ENCODE assay signal across 9 cellular contexts in the genomic region with DNA sequence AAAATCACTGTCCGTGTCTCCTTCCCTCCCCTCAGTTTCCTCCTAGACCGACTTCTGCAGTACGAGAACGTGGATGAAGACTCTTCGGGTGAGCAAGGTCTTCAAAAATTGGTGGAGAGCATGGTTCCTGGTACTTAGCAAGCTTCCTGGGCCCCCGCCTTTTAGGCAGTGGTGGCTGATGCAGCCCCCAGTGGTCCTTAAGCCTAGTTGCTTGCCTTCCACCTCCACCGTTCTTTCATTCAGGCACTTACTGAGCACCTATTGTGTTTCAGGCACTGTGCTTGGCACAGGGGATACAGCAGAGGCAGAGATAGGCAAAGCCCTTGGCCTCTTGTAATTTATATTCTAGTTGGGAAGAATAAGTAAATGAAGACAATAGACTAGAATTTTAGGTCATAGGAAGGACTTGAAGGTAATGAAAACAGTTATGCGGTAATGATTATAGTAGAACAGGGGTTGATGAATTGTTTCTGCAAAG. TPM values are rescaled to one million over a fixed set of nuclear protein-coding genes. Genes with fewer than 3 reads are reported as not detected.
DNase-seq lines count a peak whose midpoint lies in the region; ATAC-seq and TF ChIP-seq lines count a peak whose summit lies in the region.
"Had no signal": no experiment of that assay in that cellular context is flagged by ENCODE, and none has a peak within 500 bp of the region (broad histone marks: within the 10 kb centered on the region; RNA-seq: fewer than 3 reads in every experiment).

No MANE protein-coding gene starts in this region.

- no peaks in the 10 kb centered on the region for H4K20me1 ChIP-seq in DOHH2 (ENCODE audit: control insufficient read depth, insufficient read depth, low read depth, low read length)
- no peaks in the 10 kb centered on the region for H4K20me1 ChIP-seq in OCI-LY1 (ENCODE audit: insufficient read depth, low read length)

- H3K4me1 Mint-ChIP-seq in endothelial cell (ENCODE audit: unreplicated experiment) (peaks cover 53% of the 10 kb centered on the region), osteocyte (ENCODE audit: unreplicated experiment) (peaks cover 23% of the 10 kb centered on the region)

- no peaks in the 10 kb centered on the region for H3K27me3 ChIP-seq in DOHH2 (ENCODE audit: control insufficient read depth, low read length)
- H3K27me3 ChIP-seq in OCI-LY1 (ENCODE audit: insufficient read depth, low read length): no peaks in the 10 kb centered on the region

- H3K4me2 ChIP-seq in DOHH2 (ENCODE audit: low read length) (peak overlapping the region; percentile 100), OCI-LY1 (ENCODE audit: low read length) (peak overlapping the region; percentile 74)

- H3K4me3 ChIP-seq in DOHH2 (ENCODE audit: low read length): peak overlapping the region; percentile 89
- H3K4me3 ChIP-seq in OCI-LY1 (ENCODE audit: low read depth, low read length, poor library complexity, severe bottlenecking): peak overlapping the region; percentile 84

- DNase-seq in endothelial cell (ENCODE audit: low spot score) (no peak), osteocyte (ENCODE audit: extremely low spot score, unreplicated experiment) (no peak), NCI-H1105 treated with DMSO at 0.1 percent for 48 hours (lab: John Stamatoyannopoulos, UW) (no peak)
- DNase-seq in effector CD4-positive, alpha-beta T cell: no peak

- H3K27ac Mint-ChIP-seq in endothelial cell (ENCODE audit: unreplicated experiment) (peak overlapping the region; percentile 74), osteocyte (ENCODE audit: unreplicated experiment) (peak overlapping the region; percentile 95)

- H3K4me3 Mint-ChIP-seq in endothelial cell (ENCODE audit: unreplicated experiment): peak overlapping the region; percentile 96
- H3K4me3 Mint-ChIP-seq in osteocyte (ENCODE audit: unreplicated experiment): peak overlapping the region; percentile 99

- ATAC-seq in GM21381 (IDR thresholded peaks at IDR 0.05; ENCODE audit: unreplicated experiment) (no peak), GM21367 (IDR thresholded peaks at IDR 0.05; ENCODE audit: unreplicated experiment) (no peak)

- H3K27me3 Mint-ChIP-seq in endothelial cell (ENCODE audit: unreplicated experiment) (peaks cover 40% of the 10 kb centered on the region), osteocyte (ENCODE audit: unreplicated experiment) (no peaks in the 10 kb centered on the region)

- no peaks in the 10 kb centered on the region for H3K9me3 Mint-ChIP-seq in endothelial cell (ENCODE audit: unreplicated experiment)
- H3K9me3 Mint-ChIP-seq in osteocyte (ENCODE audit: unreplicated experiment): no peaks in the 10 kb centered on the region

- TF ChIP-seq CTCF in DOHH2 (IDR thresholded peaks at IDR 0.05; ENCODE audit: low read depth, low read length, poor library complexity, severe bottlenecking) (no peak), OCI-LY1 (IDR thresholded peaks at IDR 0.05; ENCODE audit: low read length) (no peak), endothelial cell (IDR thresholded peaks at IDR 0.05; ENCODE audit: unreplicated experiment) (no peak), osteocyte (IDR thresholded peaks at IDR 0.05) (no peak)

- H3K4me1 ChIP-seq in DOHH2 (ENCODE audit: control insufficient read depth, low read length): peaks cover 36% of the 10 kb centered on the region
- H3K4me1 ChIP-seq in OCI-LY1 (ENCODE audit: insufficient read depth, low read length, severe bottlenecking): peaks cover 27% of the 10 kb centered on the region

- H3K27ac ChIP-seq in DOHH2 (ENCODE audit: low read depth, low read length) (peak overlapping the region; percentile 97), OCI-LY1 (ENCODE audit: low read depth, low read length, poor library complexity, severe bottlenecking) (peak overlapping the region; percentile 45)

- no peak overlapping the region for H2AFZ ChIP-seq in OCI-LY1 (ENCODE audit: low read length)

- H3K9ac ChIP-seq in OCI-LY1 (ENCODE audit: low read length): peak overlapping the region; percentile 84

- no peaks in the 10 kb centered on the region for H3K9me2 ChIP-seq in DOHH2 (replicated peaks; ENCODE audit: control insufficient read depth, low read length)
- H3K9me2 ChIP-seq in OCI-LY1 (ENCODE audit: low read depth, low read length): no peaks in the 10 kb centered on the region

- H3K36me3 ChIP-seq in DOHH2 (ENCODE audit: control insufficient read depth, low read length): peaks cover 85% of the 10 kb centered on the region
- peaks cover 49% of the 10 kb centered on the region for H3K36me3 ChIP-seq in OCI-LY1 (ENCODE audit: insufficient read depth, low read length)

- H3K9me3 ChIP-seq in DOHH2 (ENCODE audit: control insufficient read depth, insufficient read depth, low read length): no peaks in the 10 kb centered on the region
- no peaks in the 10 kb centered on the region for H3K9me3 ChIP-seq in OCI-LY1 (ENCODE audit: low read length)

- H3F3A ChIP-seq in DOHH2 (ENCODE audit: control insufficient read depth, insufficient read depth) (peaks cover 14% of the 10 kb centered on the region), OCI-LY1 (ENCODE audit: insufficient read depth, low read length) (no peaks in the 10 kb centered on the region)

- peaks cover 40% of the 10 kb centered on the region for H3K36me3 Mint-ChIP-seq in endothelial cell (ENCODE audit: low read depth, unreplicated experiment)
- no peaks in the 10 kb centered on the region for H3K36me3 Mint-ChIP-seq in osteocyte (ENCODE audit: unreplicated experiment)

- H3K79me2 ChIP-seq in DOHH2 (ENCODE audit: control insufficient read depth, low read length) (peaks cover 38% of the 10 kb centered on the region), OCI-LY1 (ENCODE audit: insufficient read depth, low read length) (no peaks in the 10 kb centered on the region)

RNA-seq across cellular contexts. Expression of gene INO80E, which starts 0.8 kb away (rescaled TPM):
- total RNA-seq in endothelial cell (ENCODE audit: unreplicated experiment) (94.4 TPM), osteocyte (72.4 and 77.0 TPM in 2 replicates)

RNA-seq across cellular contexts. Expression of gene HIRIP3, which starts 1.4 kb away (rescaled TPM):
- total RNA-seq in endothelial cell (ENCODE audit: unreplicated experiment): 5.2 TPM
- 11.5 and 12.5 TPM in 2 replicates for total RNA-seq in osteocyte

RNA-seq across cellular contexts. Expression of gene DOC2A, which starts 14.0 kb away (rescaled TPM):
- total RNA-seq in endothelial cell (ENCODE audit: unreplicated experiment) (7.4 TPM), osteocyte (1.3 TPM in 2 replicates)

RNA-seq across cellular contexts. Expression of gene TAOK2, which starts 23.1 kb away (rescaled TPM):
- total RNA-seq in endothelial cell (ENCODE audit: unreplicated experiment) (178 TPM), osteocyte (44.4 and 48.8 TPM in 2 replicates)

RNA-seq across cellular contexts. Expression of gene C16orf92, which starts 26.2 kb away (rescaled TPM):
- total RNA-seq in endothelial cell (ENCODE audit: unreplicated experiment): not detected
- total RNA-seq in osteocyte: not detected in 2 replicates
- total RNA-seq: subcutaneous adipose tissue had no signal
